ENCODE assay signal across 17 cellular contexts in the genomic region with DNA sequence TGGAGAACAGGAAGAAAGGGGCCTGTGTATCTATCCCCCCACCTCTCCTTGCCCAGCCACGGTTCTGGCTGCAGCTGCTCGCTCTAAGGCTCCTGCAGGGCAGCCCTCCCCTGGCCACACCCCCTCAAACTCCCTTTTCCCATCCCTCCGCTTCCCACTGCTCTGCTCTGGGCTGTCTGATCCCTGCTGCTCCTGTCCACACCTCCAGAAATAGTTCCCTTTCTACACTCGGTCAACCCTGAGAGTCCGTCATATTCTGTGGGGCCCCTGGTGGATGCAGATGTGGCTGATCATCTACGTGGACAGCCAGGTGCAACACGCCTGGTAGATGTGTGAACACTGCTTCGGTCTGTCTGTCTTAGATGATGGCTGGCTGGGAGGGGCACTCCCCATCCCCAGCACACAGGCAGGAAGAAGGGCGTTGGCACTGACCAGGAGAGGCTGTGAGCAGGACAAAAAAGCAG. TPM values are rescaled to one million over a fixed set of nuclear protein-coding genes. Genes with fewer than 3 reads are reported as not detected.
DNase-seq lines count a peak whose midpoint lies in the region; ATAC-seq, FAIRE-seq and TF ChIP-seq lines count a peak whose summit lies in the region.
"Had no signal": no experiment of that assay in that cellular context is flagged by ENCODE, and none has a peak within 500 bp of the region (broad histone marks: within the 10 kb centered on the region; RNA-seq: fewer than 3 reads in every experiment).

No MANE protein-coding gene starts in this region.

- DNase-seq in H54 (ENCODE audit: insufficient read length, low spot score), result no peak
- no peak for DNase-seq in SK-N-SH
- peak; percentile 39 for DNase-seq in hepatocyte (ENCODE audit: low spot score)
- no peak for DNase-seq in stimulated activated effector memory CD8-positive, alpha-beta T cell treated with anti-CD3 and anti-CD28 coated beads, Interleukin-12 subunit alpha, Interleukin-12 subunit beta, amount 100 ng/mL, for 72 hours (ENCODE audit: low spot score in 2 of 2)
- no peak for DNase-seq in HT-29 (ENCODE audit: low spot score)
- DNase-seq in stimulated activated CD4-positive, alpha-beta T cell treated with anti-CD3 and anti-CD28 coated beads, Interleukin-2, amount 100 ng/mL, for 24 hours, result no peak
- no peak for DNase-seq in activated CD4-positive, alpha-beta T cell treated with anti-CD3 and anti-CD28 coated beads, Interleukin-2, amount 50 U/mL, for 4 hours
- no peak for DNase-seq in NCI-H748 treated with DMSO at 0.1 percent for 48 hours (lab: John Stamatoyannopoulos, UW)
- DNase-seq: central memory CD4-positive, alpha-beta T cell; DMS79; NCI-H2081 treated with DMSO at 0.1 percent for 48 hours had no signal

- H3K9me3 Mint-ChIP-seq in stimulated activated effector memory CD8-positive, alpha-beta T cell treated with anti-CD3 and anti-CD28 coated beads, Interleukin-12 subunit alpha, Interleukin-12 subunit beta, amount 100 ng/mL, for 72 hours, result peaks cover 6% of the 10 kb centered on the region

- no peak overlapping the region for H3K4me3 Mint-ChIP-seq in stimulated activated effector memory CD8-positive, alpha-beta T cell treated with anti-CD3 and anti-CD28 coated beads, Interleukin-12 subunit alpha, Interleukin-12 subunit beta, amount 100 ng/mL, for 72 hours
- H3K4me3 Mint-ChIP-seq: IgD-negative memory B cell, WTC11 had no signal

- CTCF ChIA-PET in SK-N-SH (lab: Yijun Ruan, JAX), result interaction anchor here (1.2 to 25.5 kb wide), 21 partner anchors 11 to 636 kb away, joined by 3 to 646 read pairs (median 48); a partner anchor contains a TSS

- H3K4me1 Mint-ChIP-seq in stimulated activated effector memory CD8-positive, alpha-beta T cell treated with anti-CD3 and anti-CD28 coated beads, Interleukin-12 subunit alpha, Interleukin-12 subunit beta, amount 100 ng/mL, for 72 hours, result peaks cover 28% of the 10 kb centered on the region

- H3K36me3 ChIP-seq in SK-N-SH (replicated peaks in 1 of 2; ENCODE audit: control insufficient read depth in 1 of 2, insufficient read depth in 2 of 2, low read length in 1 of 2) (no peaks in the 10 kb centered on the region), hepatocyte (replicated peaks; ENCODE audit: insufficient read depth, low read depth) (no peaks in the 10 kb centered on the region)

- H3K27me3 ChIP-seq in SK-N-SH (ENCODE audit: insufficient read depth) (no peaks in the 10 kb centered on the region), hepatocyte (no peaks in the 10 kb centered on the region)

- no peak; the same call in 1 of the 2 replicates for TF ChIP-seq RAD21 in SK-N-SH (IDR thresholded peaks at IDR 0.05; ENCODE audit: low read length)

- 54% methylated on average over 9 of the region's 9 CpGs for WGBS in SK-N-SH (ENCODE audit: low lambda C conversion rate)
- WGBS in hepatocyte (ENCODE audit: low lambda C conversion rate, missing lambda C conversion rate), result 74% methylated on average over 9 of the region's 9 CpGs

- H3K9me3 ChIP-seq in SK-N-SH (no peaks in the 10 kb centered on the region), hepatocyte (ENCODE audit: low read depth) (no peaks in the 10 kb centered on the region)
- H3K9me3 ChIP-seq: psoas muscle had no signal

- peak; percentile 0; the same call in 1 of the 2 replicates for TF ChIP-seq POLR2A in H54 (IDR thresholded peaks at IDR 0.05; ENCODE audit: low read depth, low read length)

- H3K4me1 ChIP-seq in SK-N-SH (ENCODE audit: control insufficient read depth in 1 of 2, insufficient read depth in 2 of 2, low read depth in 1 of 2, low read length in 1 of 2) (peaks cover 17 to 30% of the 10 kb centered on the region in 2 experiments; a peak in 3 of 4 replicates), hepatocyte (ENCODE audit: insufficient read depth) (peaks cover 39% of the 10 kb centered on the region)

- H3K4me3 ChIP-seq in SK-N-SH (ENCODE audit: low read depth in 2 of 2, low read length in 1 of 2) (no peak overlapping the region), hepatocyte (no peak overlapping the region)
- H3K4me3 ChIP-seq: psoas muscle had no signal

- TF ChIP-seq CTCF in SK-N-SH (IDR thresholded peaks at IDR 0.05) (no peak), hepatocyte (IDR thresholded peaks at IDR 0.05; ENCODE audit: poor library complexity) (no peak)

- FAIRE-seq in H54 (lab: Jason Lieb, UNC), result no peak
- FAIRE-seq: frontal cortex had no signal

- H3K27ac Mint-ChIP-seq in stimulated activated effector memory CD8-positive, alpha-beta T cell treated with anti-CD3 and anti-CD28 coated beads, Interleukin-12 subunit alpha, Interleukin-12 subunit beta, amount 100 ng/mL, for 72 hours, result peak overlapping the region; percentile 42
- H3K27ac Mint-ChIP-seq: IgD-negative memory B cell, WTC11 had no signal

- no peaks in the 10 kb centered on the region for H3K36me3 Mint-ChIP-seq in stimulated activated effector memory CD8-positive, alpha-beta T cell treated with anti-CD3 and anti-CD28 coated beads, Interleukin-12 subunit alpha, Interleukin-12 subunit beta, amount 100 ng/mL, for 72 hours

- H2AFZ ChIP-seq in SK-N-SH (ENCODE audit: low read depth) (peak overlapping the region; percentile 64), hepatocyte (no peak overlapping the region)

- H3K27ac ChIP-seq in SK-N-SH (ENCODE audit: low read depth in 2 of 2, low read length in 1 of 2) (peak overlapping the region; percentile 85 to 86), hepatocyte (peak overlapping the region; percentile 97)
- H3K27ac ChIP-seq: psoas muscle had no signal

- no peak for ATAC-seq in stimulated activated effector memory CD8-positive, alpha-beta T cell treated with anti-CD3 and anti-CD28 coated beads, Interleukin-12 subunit alpha, Interleukin-12 subunit beta, amount 100 ng/mL, for 72 hours
- ATAC-seq: WTC11 had no signal

- POLR2A ChIA-PET in SK-N-SH (lab: Yijun Ruan, JAX), result interaction anchor here (0.8 to 2.0 kb wide), 4 partner anchors 17 to 29 kb away, joined by 4 to 9 read pairs (median 5); a partner anchor contains a TSS

- H3F3A ChIP-seq in SK-N-SH (replicated peaks; ENCODE audit: insufficient read depth), result peaks cover 22% of the 10 kb centered on the region

- H3K9me2 ChIP-seq in SK-N-SH (no peaks in the 10 kb centered on the region), hepatocyte (replicated peaks; ENCODE audit: insufficient read depth) (no peaks in the 10 kb centered on the region)

- H3K4me2 ChIP-seq in SK-N-SH, result peak overlapping the region; percentile 54; the same call in 1 of the 2 replicates
- no peak overlapping the region for H3K4me2 ChIP-seq in hepatocyte

- H4K20me1 ChIP-seq in SK-N-SH (ENCODE audit: insufficient read depth) (no peaks in the 10 kb centered on the region), hepatocyte (ENCODE audit: insufficient read depth, poor library complexity, severe bottlenecking) (no peaks in the 10 kb centered on the region)

- peak overlapping the region; percentile 53 for H3K9ac ChIP-seq in SK-N-SH

- no peak for TF ChIP-seq EP300 in SK-N-SH (IDR thresholded peaks at IDR 0.05; ENCODE audit: borderline replicate concordance in 1 of 2, low read depth in 1 of 2, low read length in 1 of 2)

- H3K79me2 ChIP-seq in SK-N-SH (ENCODE audit: insufficient read depth) (no peaks in the 10 kb centered on the region), hepatocyte (no peaks in the 10 kb centered on the region)

TF ChIP-seq in SK-N-SH, 30 proteins besides CTCF, POLR2A, EP300 and RAD21 (continues in another document):
- TF ChIP-seq POLR2AphosphoS5 (IDR thresholded peaks at IDR 0.05; ENCODE audit: low read depth, low read length) (no peak), MXI1 (IDR thresholded peaks at IDR 0.05; ENCODE audit: low read depth, low read length) (no peak), ELF1 (IDR thresholded peaks at IDR 0.05) (no peak), EZH2phosphoT487 (IDR thresholded peaks at IDR 0.05; ENCODE audit: borderline replicate concordance, low read depth) (no peak), GATA2 (CRISPR knock-in tag; IDR thresholded peaks at IDR 0.05) (no peak), CHD2 (IDR thresholded peaks at IDR 0.05; ENCODE audit: low read length, partially characterized antibody) (no peak), SIN3A (IDR thresholded peaks at IDR 0.05; ENCODE audit: borderline replicate concordance, low read depth, low read length) (no peak), JUND (IDR thresholded peaks at IDR 0.05) (no peak)

RNA-seq across cellular contexts. Expression of a gene that starts 19.3 kb away (rescaled TPM):
- polyA plus RNA-seq in SK-N-SH (2012; rRNA removed) (1.8 and 2.5 TPM in 2 replicates), hepatocyte (1,343 and 1,722 TPM in 2 replicates)
- polyA plus RNA-seq in SK-N-SH (2012; cell fraction: cytosol; rRNA removed), result 1.7 and 2.3 TPM in 2 replicates
- 0.88 and 1.5 TPM in 2 replicates for polyA plus RNA-seq in SK-N-SH (2012; cell fraction: nucleus; rRNA removed)
- total RNA-seq in hepatocyte, result 623 and 817 TPM in 2 replicates
- 2,402 and 2,405 TPM in 2 replicates for total RNA-seq in HT-29 (2014; rRNA removed; shearing (Covaris generic))
- polyA plus RNA-seq: IgD-negative memory B cell had no signal

RNA-seq across cellular contexts. Expression of a gene that starts 24.4 kb away (rescaled TPM):
- polyA plus RNA-seq in SK-N-SH (2012; rRNA removed) (not detected in 2 replicates), hepatocyte (not detected in 2 replicates)
- not detected in 2 replicates for polyA plus RNA-seq in SK-N-SH (2012; cell fraction: cytosol; rRNA removed)
- polyA plus RNA-seq in SK-N-SH (2012; cell fraction: nucleus; rRNA removed), result not detected in 2 replicates
- total RNA-seq in hepatocyte, result not detected in 2 replicates
- not detected in 2 replicates for total RNA-seq in HT-29 (2014; rRNA removed; shearing (Covaris generic))
- total RNA-seq: frontal cortex, liver, psoas muscle, RPMI7951, WTC11 had no signal
- polyA plus RNA-seq: IgD-negative memory B cell, liver had no signal

RNA-seq across cellular contexts. Expression of a gene that starts 28.7 kb away (rescaled TPM):
- polyA plus RNA-seq in SK-N-SH (2012; rRNA removed) (16.9 and 17.0 TPM in 2 replicates), hepatocyte (8.2 and 10.6 TPM in 2 replicates)
- polyA plus RNA-seq in SK-N-SH (2012; cell fraction: cytosol; rRNA removed), result 9.7 and 12.7 TPM in 2 replicates
- polyA plus RNA-seq in SK-N-SH (2012; cell fraction: nucleus; rRNA removed), result 33.8 and 36.0 TPM in 2 replicates
- total RNA-seq in hepatocyte, result 6.2 and 6.8 TPM in 2 replicates
- total RNA-seq in HT-29 (2014; rRNA removed; shearing (Covaris generic)), result 14.1 and 15.9 TPM in 2 replicates
- total RNA-seq: frontal cortex, liver had no signal
- polyA plus RNA-seq: IgD-negative memory B cell had no signal

RNA-seq across cellular contexts. Expression of a gene that starts 39.3 kb away (rescaled TPM):
- not detected in 2 replicates for polyA plus RNA-seq in SK-N-SH (2012; rRNA removed)
- polyA plus RNA-seq in SK-N-SH (2012; cell fraction: cytosol; rRNA removed), result not detected in 2 replicates
- 0.04 TPM in 1 of 2 replicates, not detected in the other for polyA plus RNA-seq in SK-N-SH (2012; cell fraction: nucleus; rRNA removed)
- total RNA-seq in hepatocyte, result 0.33 TPM in 1 of 2 replicates, not detected in the other
- 1.1 and 1.9 TPM in 2 replicates for polyA plus RNA-seq in hepatocyte
- not detected in 2 replicates for total RNA-seq in HT-29 (2014; rRNA removed; shearing (Covaris generic))
- total RNA-seq: frontal cortex, liver, RPMI7951, WTC11 had no signal
- polyA plus RNA-seq: IgD-negative memory B cell, liver had no signal

RNA-seq across cellular contexts. Expression of a gene that starts 42.0 kb away (rescaled TPM):
- 0.39 and 0.67 TPM in 2 replicates for polyA plus RNA-seq in SK-N-SH (2012; rRNA removed)
- polyA plus RNA-seq in SK-N-SH (2012; cell fraction: cytosol; rRNA removed), result 0.06 and 0.37 TPM in 2 replicates
- 1.3 TPM in 2 replicates for polyA plus RNA-seq in SK-N-SH (2012; cell fraction: nucleus; rRNA removed)
- 5.3 and 8.1 TPM in 2 replicates for total RNA-seq in hepatocyte
- polyA plus RNA-seq in hepatocyte, result 15.1 and 24.8 TPM in 2 replicates
- total RNA-seq in HT-29 (2014; rRNA removed; shearing (Covaris generic)), result 35.5 and 45.8 TPM in 2 replicates
- total RNA-seq: frontal cortex, WTC11 had no signal
- polyA plus RNA-seq: IgD-negative memory B cell had no signal
